Comparison of ENCODE assay signal across 3 cellular contexts in genomic region chr10:80163741-80164341, GRCh38.
TF ChIP-seq lines count a peak whose summit lies in the region.

No MANE protein-coding gene starts in this region.

TF ChIP-seq in SK-N-SH, 30 proteins besides CTCF, POLR2A, EP300 and RAD21:
- no peak for TF ChIP-seq FOXM1 (IDR thresholded peaks at IDR 0.05; ENCODE audit: low read depth)
- TF ChIP-seq RXRA (IDR thresholded peaks at IDR 0.05; ENCODE audit: borderline replicate concordance, low read depth): peak; percentile 86
- TF ChIP-seq GATA2 (CRISPR knock-in tag; IDR thresholded peaks at IDR 0.05): no peak
- peak; percentile 25; the same call in 1 of the 2 replicates for TF ChIP-seq FOSL2 (IDR thresholded peaks at IDR 0.05; ENCODE audit: borderline replicate concordance, low read depth)
- no peak for TF ChIP-seq FOXJ3 (CRISPR knock-in tag; IDR thresholded peaks at IDR 0.05)
- peak; percentile 76 for TF ChIP-seq NFIC (IDR thresholded peaks at IDR 0.05; ENCODE audit: borderline replicate concordance)
- peak; percentile 73 for TF ChIP-seq TCF12 (IDR thresholded peaks at IDR 0.05)
- TF ChIP-seq MEF2A (IDR thresholded peaks at IDR 0.05; ENCODE audit: borderline replicate concordance, low read depth): 0 out of 2 replicates have a peak, but pooled peaks have one; percentile 17

TF ChIP-seq in SK-N-SH treated with all-trans-retinoic acid at 6 μM for 48 hours, 23 proteins besides CTCF, POLR2A, EP300 and RAD21:
- TF ChIP-seq, protein P1, sequence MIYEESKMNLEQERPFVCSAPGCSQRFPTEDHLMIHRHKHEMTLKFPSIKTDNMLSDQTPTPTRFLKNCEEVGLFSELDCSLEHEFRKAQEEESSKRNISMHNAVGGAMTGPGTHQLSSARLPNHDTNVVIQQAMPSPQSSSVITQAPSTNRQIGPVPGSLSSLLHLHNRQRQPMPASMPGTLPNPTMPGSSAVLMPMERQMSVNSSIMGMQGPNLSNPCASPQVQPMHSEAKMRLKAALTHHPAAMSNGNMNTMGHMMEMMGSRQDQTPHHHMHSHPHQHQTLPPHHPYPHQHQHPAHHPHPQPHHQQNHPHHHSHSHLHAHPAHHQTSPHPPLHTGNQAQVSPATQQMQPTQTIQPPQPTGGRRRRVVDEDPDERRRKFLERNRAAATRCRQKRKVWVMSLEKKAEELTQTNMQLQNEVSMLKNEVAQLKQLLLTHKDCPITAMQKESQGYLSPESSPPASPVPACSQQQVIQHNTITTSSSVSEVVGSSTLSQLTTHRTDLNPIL (CRISPR knock-in tag; IDR thresholded peaks at IDR 0.05; ENCODE audit: low read depth): no peak
- TF ChIP-seq ISL1 (CRISPR knock-in tag; IDR thresholded peaks at IDR 0.05): no peak
- TF ChIP-seq BACH2 (CRISPR knock-in tag; IDR thresholded peaks at IDR 0.05; ENCODE audit: borderline replicate concordance): no peak
- TF ChIP-seq SNAI2 (CRISPR knock-in tag; IDR thresholded peaks at IDR 0.05): no peak
- no peak for TF ChIP-seq RARB (CRISPR knock-in tag; IDR thresholded peaks at IDR 0.05)

TF ChIP-seq in K562, 482 proteins besides CTCF, POLR2A, EP300 and RAD21:
- TF ChIP-seq STAT6 (CRISPR knock-in tag; IDR thresholded peaks at IDR 0.05) (no peak), NR2C1 (IDR thresholded peaks at IDR 0.05) (no peak), NR2C1 (tag; IDR thresholded peaks at IDR 0.05) (peak; percentile 48; the same call in 1 of the 2 replicates), FOSL1 (tag; conservative IDR thresholded peaks at IDR 0.05) (peak; percentile 44), PPARD (CRISPR knock-in tag; IDR thresholded peaks at IDR 0.05) (no peak), SUPT5H (IDR thresholded peaks at IDR 0.05) (no peak), EHMT2 (IDR thresholded peaks at IDR 0.05) (no peak), NR2C2 (CRISPR knock-in tag; IDR thresholded peaks at IDR 0.05) (no peak), NR2C2 (tag; IDR thresholded peaks at IDR 0.05) (peak; percentile 55; the same call in 1 of the 2 replicates)
- TF ChIP-seq, protein P2, sequence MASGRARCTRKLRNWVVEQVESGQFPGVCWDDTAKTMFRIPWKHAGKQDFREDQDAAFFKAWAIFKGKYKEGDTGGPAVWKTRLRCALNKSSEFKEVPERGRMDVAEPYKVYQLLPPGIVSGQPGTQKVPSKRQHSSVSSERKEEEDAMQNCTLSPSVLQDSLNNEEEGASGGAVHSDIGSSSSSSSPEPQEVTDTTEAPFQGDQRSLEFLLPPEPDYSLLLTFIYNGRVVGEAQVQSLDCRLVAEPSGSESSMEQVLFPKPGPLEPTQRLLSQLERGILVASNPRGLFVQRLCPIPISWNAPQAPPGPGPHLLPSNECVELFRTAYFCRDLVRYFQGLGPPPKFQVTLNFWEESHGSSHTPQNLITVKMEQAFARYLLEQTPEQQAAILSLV (tag; IDR thresholded peaks at IDR 0.05): no peak
